In the genomic region with DNA sequence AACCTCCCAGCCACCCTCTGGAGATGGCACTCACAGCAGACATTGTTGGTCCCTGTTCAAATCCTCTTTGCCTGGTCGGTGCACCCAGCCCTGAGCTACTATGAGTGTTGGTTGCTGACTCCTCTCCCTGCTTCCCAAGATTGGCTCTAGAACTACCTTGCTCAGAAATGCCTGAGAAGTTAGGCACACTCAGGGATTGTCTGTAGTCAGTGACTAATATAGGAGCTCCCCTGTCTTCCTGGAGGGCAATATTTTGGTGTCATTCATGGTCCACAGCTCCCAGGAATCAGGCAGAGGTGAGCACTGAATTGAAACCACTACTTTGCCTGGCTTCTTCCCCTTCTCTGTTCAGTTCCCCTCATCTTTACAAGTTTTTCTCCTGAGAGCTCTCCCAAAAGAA, we compare ENCODE assay signal across 23 cellular contexts.
"Had no signal": no experiment of that assay in that cellular context is flagged by ENCODE, and none has a peak within 500 bp of the region (broad histone marks: within the 10 kb centered on the region; RNA-seq: fewer than 3 reads in every experiment).

No MANE protein-coding gene starts in this region.

- H3K9ac ChIP-seq: parathyroid adenoma had no signal

- H3K36me3 ChIP-seq: left ventricle myocardium inferior, lower lobe of right lung, prostate gland, right lobe of liver, spleen, transverse colon had no signal

- H3K4me3 Mint-ChIP-seq: dendritic cell treated with granulocyte-macrophage colony-stimulating factor and Interleukin-4, amounts not matched to agents 40 ng/mL and 50 ng/mL, for 4 days; effector memory CD8-positive, alpha-beta T cell; naive B cell; nephron; stimulated activated memory B cell treated with anti-CD40 and anti-IgM and Interleukin-4, amounts not matched to agents 10 μg/mL and 1 μg/mL and 100 μg/mL, for 72 hours; stimulated activated naive CD8-positive, alpha-beta T cell treated with anti-CD3 and anti-CD28 coated beads, Interleukin-15, Interleukin-2, amounts not matched to agents 100 ng/mL and 50 ng/mL, for 24 hours had no signal

- H3K4me3 ChIP-seq: left ventricle myocardium inferior, lower lobe of right lung, prostate gland, right lobe of liver, spleen, transverse colon had no signal

- H3K4me1 Mint-ChIP-seq: naive B cell; stimulated activated memory B cell treated with anti-CD40 and anti-IgM and Interleukin-4, amounts not matched to agents 10 μg/mL and 1 μg/mL and 100 μg/mL, for 72 hours had no signal

- DNase-seq: cerebellar nuclear complex; effector memory CD8-positive, alpha-beta T cell; foreskin melanocyte; islet precursor cell; left cardiac atrium; left ventricle myocardium inferior; lower lobe of right lung; mesenchymal stem cell; naive B cell; retina; right lobe of liver; spleen; stimulated activated CD4-positive, alpha-beta T cell treated with anti-CD3 and anti-CD28 coated beads, Interleukin-15, amount 100 ng/mL, for 24 hours; stimulated activated CD4-positive, alpha-beta T cell treated with anti-CD3 and anti-CD28 coated beads, Interleukin-1b, Interleukin-23, amount 100 ng/mL, for 48 hours; stimulated activated CD4-positive, alpha-beta T cell treated with anti-CD3 and anti-CD28 coated beads, Interleukin-4, amount 100 ng/mL, for 24 hours; transverse colon had no signal

- H3K27ac Mint-ChIP-seq: dendritic cell treated with granulocyte-macrophage colony-stimulating factor and Interleukin-4, amounts not matched to agents 40 ng/mL and 50 ng/mL, for 4 days; effector memory CD8-positive, alpha-beta T cell; naive B cell; nephron; stimulated activated memory B cell treated with anti-CD40 and anti-IgM and Interleukin-4, amounts not matched to agents 10 μg/mL and 1 μg/mL and 100 μg/mL, for 72 hours; stimulated activated naive CD8-positive, alpha-beta T cell treated with anti-CD3 and anti-CD28 coated beads, Interleukin-15, Interleukin-2, amounts not matched to agents 100 ng/mL and 50 ng/mL, for 24 hours had no signal

- H3K9me3 Mint-ChIP-seq: dendritic cell treated with granulocyte-macrophage colony-stimulating factor and Interleukin-4, amounts not matched to agents 40 ng/mL and 50 ng/mL, for 4 days; effector memory CD8-positive, alpha-beta T cell; nephron; stimulated activated memory B cell treated with anti-CD40 and anti-IgM and Interleukin-4, amounts not matched to agents 10 μg/mL and 1 μg/mL and 100 μg/mL, for 72 hours; stimulated activated naive CD8-positive, alpha-beta T cell treated with anti-CD3 and anti-CD28 coated beads, Interleukin-15, Interleukin-2, amounts not matched to agents 100 ng/mL and 50 ng/mL, for 24 hours had no signal

- H3K27me3 ChIP-seq: right lobe of liver, transverse colon had no signal

- H3K36me3 Mint-ChIP-seq: naive B cell; stimulated activated memory B cell treated with anti-CD40 and anti-IgM and Interleukin-4, amounts not matched to agents 10 μg/mL and 1 μg/mL and 100 μg/mL, for 72 hours had no signal

- H3K9me3 ChIP-seq: left ventricle myocardium inferior, lower lobe of right lung, prostate gland, right lobe of liver, spleen, transverse colon had no signal

- H3K4me1 ChIP-seq: parathyroid adenoma, prostate gland, right lobe of liver, spleen, transverse colon had no signal

- FAIRE-seq: colon had no signal

- H3K27ac ChIP-seq: left ventricle myocardium inferior, lower lobe of right lung, parathyroid adenoma, prostate gland, right lobe of liver, spleen, transverse colon had no signal

- H3K79me2 ChIP-seq: parathyroid adenoma had no signal
